In the genomic region with DNA sequence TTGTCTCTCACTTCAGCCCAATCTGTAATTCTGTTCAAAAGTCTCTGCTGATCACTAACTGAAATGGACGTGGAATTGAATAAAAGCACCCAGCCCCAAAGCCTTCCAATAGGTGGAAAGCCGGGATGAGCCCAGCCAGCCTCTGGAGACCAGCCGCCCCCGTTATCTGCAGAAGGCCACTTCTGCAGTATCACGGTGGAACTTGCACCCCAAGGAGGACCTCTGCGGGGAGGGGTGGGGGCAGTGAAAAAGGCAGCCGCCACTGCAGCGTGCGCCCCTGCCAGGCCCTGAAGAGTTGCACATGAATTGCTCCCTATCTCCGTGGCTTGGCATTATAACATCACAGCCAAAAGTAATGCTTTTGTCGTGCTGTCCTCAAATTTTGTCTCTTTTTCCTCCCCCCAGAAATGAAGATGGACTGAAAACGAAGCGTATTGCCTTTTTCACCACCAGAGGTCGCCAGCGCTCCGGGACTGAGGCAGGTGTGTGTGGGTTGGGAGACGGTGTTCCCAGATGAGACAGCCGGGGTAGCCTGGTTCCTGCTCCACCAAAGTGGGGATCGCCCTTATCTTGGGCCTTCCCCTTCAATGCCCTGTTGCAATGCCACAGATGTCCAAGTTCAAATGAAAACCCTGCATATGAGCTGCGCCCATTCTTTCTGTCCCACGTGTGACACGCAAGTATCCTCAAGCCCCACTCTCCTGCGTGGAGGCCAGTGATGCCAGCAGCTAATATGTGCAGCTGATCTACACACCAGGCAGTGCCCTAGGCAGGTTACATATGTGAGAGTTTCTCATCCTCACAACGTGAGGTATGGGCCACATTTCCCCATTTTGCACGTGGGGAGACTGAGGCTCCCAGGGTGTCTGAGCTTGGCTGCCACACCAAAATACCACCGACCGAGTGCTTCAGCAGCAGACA, we compare ENCODE assay signal across 8 cellular contexts.
A peak's percentile ranks its signal among the peaks of the same experiment; 100 is the strongest.
DNase-seq lines count a peak whose midpoint lies in the region; ATAC-seq and TF ChIP-seq lines count a peak whose summit lies in the region.

No MANE protein-coding gene starts in this region.

- H3K9me3 ChIP-seq in PC-3 (ENCODE audit: low read length) (no peaks in the 10 kb centered on the region), neutrophil (no peaks in the 10 kb centered on the region)

- H3K9ac ChIP-seq in PC-3 (ENCODE audit: low read length): no peak overlapping the region

- TF ChIP-seq CTCF in PC-3 (conservative IDR thresholded peaks at IDR 0.05; ENCODE audit: low read depth, low read length): peak; percentile 90
- TF ChIP-seq CTCF in fibroblast of the aortic adventitia (IDR thresholded peaks at IDR 0.05; ENCODE audit: insufficient read depth, low read length): peak; percentile 92
- TF ChIP-seq CTCF in neutrophil (IDR thresholded peaks at IDR 0.05): peak; percentile 71

- no peaks in the 10 kb centered on the region for H3K9me3 Mint-ChIP-seq in activated T-helper 1 cell treated with anti-CD3 and anti-CD28 coated beads, Interleukin-12 subunit alpha, Interleukin-12 subunit beta, Interleukin-2, Interleukin-4 antibody, amounts not matched to agents 30 ng/mL and 10 ng/mL and 1 ng/mL, durations not matched to agents 14 hours and 24 hours and 36 hours

- H3K36me3 ChIP-seq in PC-3 (ENCODE audit: low read depth, low read length) (peaks cover 4% of the 10 kb centered on the region; the same call in 1 of the 2 replicates), neutrophil (peaks cover 88% of the 10 kb centered on the region)

- DNase-seq in DMS114 treated with DMSO at 0.1 percent for 48 hours (lab: John Stamatoyannopoulos, UW; ENCODE audit: unreplicated experiment) (peak; percentile 50), PC-3 (peak; percentile 75), fibroblast of the aortic adventitia (ENCODE audit: low read depth) (peak; percentile 75), superior temporal gyrus (ENCODE audit: extremely low spot score) (peak; percentile 88)
- DNase-seq in activated T-helper 1 cell treated with anti-CD3 and anti-CD28 coated beads, Interleukin-12 subunit alpha, Interleukin-12 subunit beta, Interleukin-2, Interleukin-4 antibody, amounts not matched to agents 30 ng/mL and 10 ng/mL and 1 ng/mL, durations not matched to agents 14 hours and 24 hours and 36 hours (ENCODE audit: low spot score): peak; percentile 49

- H3K27me3 Mint-ChIP-seq in activated T-helper 1 cell treated with anti-CD3 and anti-CD28 coated beads, Interleukin-12 subunit alpha, Interleukin-12 subunit beta, Interleukin-2, Interleukin-4 antibody, amounts not matched to agents 30 ng/mL and 10 ng/mL and 1 ng/mL, durations not matched to agents 14 hours and 24 hours and 36 hours (ENCODE audit: insufficient read depth): peaks cover 6% of the 10 kb centered on the region

- H3K79me2 ChIP-seq in PC-3 (ENCODE audit: low read length): no peaks in the 10 kb centered on the region

- intact Hi-C loops in PC-3 (cut with micrococcal nuclease): loop anchor here (1.0 kb wide), 1 partner anchor 243 kb away; no protein-coding TSS in a partner anchor
- intact Hi-C loops in activated T-helper 1 cell treated with anti-CD3 and anti-CD28 coated beads, Interleukin-12 subunit alpha, Interleukin-12 subunit beta, Interleukin-2, Interleukin-4 antibody, amounts not matched to agents 30 ng/mL and 10 ng/mL and 1 ng/mL, durations not matched to agents 14 hours and 24 hours and 36 hours (cut with micrococcal nuclease): loop anchor here (1.0 kb wide), 3 partner anchors 73 to 260 kb away; no protein-coding TSS in a partner anchor

- no peaks in the 10 kb centered on the region for H3K9me2 ChIP-seq in PC-3 (replicated peaks; ENCODE audit: low read length)

- H3K4me2 ChIP-seq in PC-3 (ENCODE audit: low read length): no peak overlapping the region

- BruUV-seq in PC-3 (replicated peaks; lab: Mats Ljungman, UMichigan): no TSS peak

- no peak overlapping the region for H3K4me3 ChIP-seq in PC-3 (ENCODE audit: low read length)
- no peak overlapping the region for H3K4me3 ChIP-seq in fibroblast of the aortic adventitia (ENCODE audit: low read depth, low read length)
- no peak overlapping the region for H3K4me3 ChIP-seq in neutrophil (ENCODE audit: low read depth in 1 of 2, low read length in 1 of 2)

- no peak overlapping the region for H3K27ac Mint-ChIP-seq in activated T-helper 1 cell treated with anti-CD3 and anti-CD28 coated beads, Interleukin-12 subunit alpha, Interleukin-12 subunit beta, Interleukin-2, Interleukin-4 antibody, amounts not matched to agents 30 ng/mL and 10 ng/mL and 1 ng/mL, durations not matched to agents 14 hours and 24 hours and 36 hours

- no peaks in the 10 kb centered on the region for H3K27me3 ChIP-seq in PC-3 (ENCODE audit: low read length)
- no peaks in the 10 kb centered on the region for H3K27me3 ChIP-seq in neutrophil

- H3K4me1 ChIP-seq in PC-3 (ENCODE audit: insufficient read depth, low read length) (no peaks in the 10 kb centered on the region), neutrophil (ENCODE audit: control insufficient read depth in 1 of 2, insufficient read depth in 1 of 2, low read depth in 1 of 2, low read length in 1 of 2) (peaks cover 12% of the 10 kb centered on the region in 2 experiments)

- H3K36me3 Mint-ChIP-seq in activated T-helper 1 cell treated with anti-CD3 and anti-CD28 coated beads, Interleukin-12 subunit alpha, Interleukin-12 subunit beta, Interleukin-2, Interleukin-4 antibody, amounts not matched to agents 30 ng/mL and 10 ng/mL and 1 ng/mL, durations not matched to agents 14 hours and 24 hours and 36 hours (ENCODE audit: low read depth): no peaks in the 10 kb centered on the region

- H3K27ac ChIP-seq in PC-3 (ENCODE audit: low read length) (no peak overlapping the region), neutrophil (no peak overlapping the region)

- ATAC-seq in HG02981 (IDR thresholded peaks at IDR 0.05; ENCODE audit: unreplicated experiment) (peak; percentile 49), PC-3 (peak; percentile 73), GM19452 (IDR thresholded peaks at IDR 0.05; ENCODE audit: unreplicated experiment) (no peak)

- no peak overlapping the region for H2AFZ ChIP-seq in PC-3 (ENCODE audit: low read length)

- H3F3A ChIP-seq in PC-3 (ENCODE audit: low read length, unreplicated experiment): no peaks in the 10 kb centered on the region

- H3K4me1 Mint-ChIP-seq in activated T-helper 1 cell treated with anti-CD3 and anti-CD28 coated beads, Interleukin-12 subunit alpha, Interleukin-12 subunit beta, Interleukin-2, Interleukin-4 antibody, amounts not matched to agents 30 ng/mL and 10 ng/mL and 1 ng/mL, durations not matched to agents 14 hours and 24 hours and 36 hours (ENCODE audit: low read depth): peaks cover 5% of the 10 kb centered on the region

- H3K4me3 Mint-ChIP-seq in activated T-helper 1 cell treated with anti-CD3 and anti-CD28 coated beads, Interleukin-12 subunit alpha, Interleukin-12 subunit beta, Interleukin-2, Interleukin-4 antibody, amounts not matched to agents 30 ng/mL and 10 ng/mL and 1 ng/mL, durations not matched to agents 14 hours and 24 hours and 36 hours: no peak overlapping the region

- POLR2A ChIA-PET in PC-3 (lab: Charles Lee; ENCODE audit: unreplicated experiment): no interaction called here

- H4K20me1 ChIP-seq in PC-3 (ENCODE audit: low read length): no peaks in the 10 kb centered on the region

- CTCF ChIA-PET in PC-3 (lab: Charles Lee): no interaction called here
